Comparison of ENCODE assay signal across 8 cellular contexts in the genomic region with DNA sequence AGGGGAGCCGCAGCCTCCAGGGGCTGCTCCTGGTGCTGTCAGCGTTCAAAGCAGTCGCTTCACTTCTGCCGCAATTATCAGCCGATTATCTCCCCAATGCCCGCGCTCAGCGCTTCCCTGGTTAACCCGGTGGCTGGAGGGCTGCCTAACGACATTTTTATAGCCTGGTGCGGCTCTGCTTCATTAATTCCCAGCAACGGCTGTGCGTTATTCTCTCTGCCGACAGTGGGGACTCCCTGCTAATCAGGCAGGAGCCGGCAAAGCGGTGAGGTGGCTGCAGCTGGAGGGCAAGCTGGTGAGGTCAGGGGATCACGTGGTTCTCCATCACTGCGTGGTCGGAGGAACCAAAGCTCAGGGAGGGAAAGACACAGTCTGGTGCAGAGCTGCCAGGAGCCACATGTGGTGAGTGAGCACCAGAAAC.
A peak's percentile ranks its signal among the peaks of the same experiment; 100 is the strongest.
DNase-seq lines count a peak whose midpoint lies in the region; ATAC-seq and TF ChIP-seq lines count a peak whose summit lies in the region.

No MANE protein-coding gene starts in this region.

- H3K36me3 ChIP-seq in brain microvascular endothelial cell (replicated peaks) (no peaks in the 10 kb centered on the region), neuronal stem cell (replicated peaks in 1 of 2; ENCODE audit: control insufficient read depth in 2 of 2, insufficient read depth in 2 of 2, low read length in 2 of 2) (no peaks in the 10 kb centered on the region), right atrium auricular region (no peaks in the 10 kb centered on the region)

- H3K9ac ChIP-seq in neuronal stem cell (ENCODE audit: low read depth, low read length, poor library complexity) = no peak overlapping the region

- no peak overlapping the region for H2AK5ac ChIP-seq in neuronal stem cell (ENCODE audit: low read depth, low read length)

- H3K27me3 ChIP-seq in brain microvascular endothelial cell (replicated peaks) (no peaks in the 10 kb centered on the region), neuronal stem cell (ENCODE audit: control insufficient read depth in 3 of 3, insufficient read depth in 3 of 3, low read depth in 1 of 3, low read length in 3 of 3) (peaks cover 0 to 34% (median 2%) of the 10 kb centered on the region in 3 experiments), right atrium auricular region (no peaks in the 10 kb centered on the region)

- in situ Hi-C loops in brain microvascular endothelial cell (cut with HindIII; ENCODE audit: low pct_ligation_motif_present, low sequenced_read_pairs) = no loop called here

- no peak overlapping the region for H2BK5ac ChIP-seq in neuronal stem cell (ENCODE audit: low read length)

- no peak overlapping the region for H3K4ac ChIP-seq in neuronal stem cell (ENCODE audit: low read length)

- no peak overlapping the region for H2BK15ac ChIP-seq in neuronal stem cell (ENCODE audit: low read length)

- no peak overlapping the region for H2BK12ac ChIP-seq in neuronal stem cell (ENCODE audit: low read length)

- no peak overlapping the region for H2BK120ac ChIP-seq in neuronal stem cell (ENCODE audit: low read depth, low read length)

- peak overlapping the region; percentile 77 for H2AFZ ChIP-seq in neuronal stem cell (ENCODE audit: low read length)

- H3K4me3 ChIP-seq in brain microvascular endothelial cell (ENCODE audit: low read depth, low read length) (no peak overlapping the region), neuronal stem cell (ENCODE audit: low read length in 2 of 2) (peak overlapping the region in 1 of 2 donors; percentile 69), right atrium auricular region (no peak overlapping the region)

- H3K4me1 ChIP-seq in neuronal stem cell (ENCODE audit: control insufficient read depth in 2 of 2, insufficient read depth in 1 of 2, low read depth in 1 of 2, low read length in 2 of 2) (peaks cover 6% of the 10 kb centered on the region in 2 donors), right atrium auricular region (peaks cover 0 to 4% of the 10 kb centered on the region in 2 donors)

- peak; percentile 74 for ATAC-seq in GM21367 (IDR thresholded peaks at IDR 0.05; ENCODE audit: unreplicated experiment)

- H4K91ac ChIP-seq in neuronal stem cell (ENCODE audit: low read depth, low read length, poor library complexity) = no peak overlapping the region

- no peak overlapping the region for H3K23ac ChIP-seq in neuronal stem cell (ENCODE audit: low read depth, low read length, poor library complexity)

- H3K9me3 ChIP-seq in neuronal stem cell (replicated peaks in 1 of 2; ENCODE audit: control insufficient read depth in 2 of 2, insufficient read depth in 1 of 2, low read depth in 1 of 2, low read length in 2 of 2) (no peaks in the 10 kb centered on the region), right atrium auricular region (no peaks in the 10 kb centered on the region)

- no peak overlapping the region for H4K8ac ChIP-seq in neuronal stem cell (ENCODE audit: low read depth, low read length)

- DNase-seq in NAMALWA (ENCODE audit: low spot score) (peak; percentile 59), brain microvascular endothelial cell (peak; percentile 1), neuronal stem cell (ENCODE audit: low spot score) (peak; percentile 57), NOMO-1 treated with dmso at 0.1 percent for 144 hours (lab: John Stamatoyannopoulos, UW; ENCODE audit: unreplicated experiment) (no peak), right atrium auricular region (ENCODE audit: low spot score) (no peak)
- no peak for DNase-seq in activated CD4-positive, CD25-positive, alpha-beta regulatory T cell (lab: John Stamatoyannopoulos, UW)
- DNase-seq in stimulated activated CD4-positive, alpha-beta T cell treated with anti-CD3 and anti-CD28 coated beads, Interleukin-12 subunit alpha, Interleukin-12 subunit beta, amount 100 ng/mL, for 4 hours = no peak

- TF ChIP-seq CTCF in brain microvascular endothelial cell (IDR thresholded peaks at IDR 0.05; ENCODE audit: low read depth, low read length, missing control alignments) = no peak
- no peak for TF ChIP-seq CTCF in right atrium auricular region (IDR thresholded peaks at IDR 0.05)

- H3K27ac ChIP-seq in brain microvascular endothelial cell (no peak overlapping the region), neuronal stem cell (replicated peaks; ENCODE audit: low read length) (peak overlapping the region; percentile 65), right atrium auricular region (no peak overlapping the region)

- no peak overlapping the region for H3K18ac ChIP-seq in neuronal stem cell (ENCODE audit: low read length)

- no peaks in the 10 kb centered on the region for H3K79me1 ChIP-seq in neuronal stem cell (ENCODE audit: low read depth, low read length)

- peak overlapping the region; percentile 49 for H3K4me2 ChIP-seq in neuronal stem cell (ENCODE audit: insufficient read depth, low read length, poor library complexity, severe bottlenecking)

- no peak overlapping the region for H3K14ac ChIP-seq in neuronal stem cell (ENCODE audit: low read length)

- WGBS in neuronal stem cell (ENCODE audit: extremely low coverage in 2 of 2, insufficient read length in 2 of 2, insufficient replicate concordance in 1 of 2), 2 donors = no CpG with 5 or more reads among the region's 19 CpGs

Comparison
In these comparisons a context has a peak if more than half of its experiments do, and no peak if none do; other contexts are left out.
1. DNase-seq: peak in NAMALWA (single experiment), brain microvascular endothelial cell (single experiment) and neuronal stem cell (single experiment); none in activated CD4-positive, CD25-positive, alpha-beta regulatory T cell (0 of 4), NOMO-1 treated with dmso at 0.1 percent for 144 hours (single experiment), stimulated activated CD4-positive, alpha-beta T cell treated with anti-CD3 and anti-CD28 coated beads, Interleukin-12 subunit alpha, Interleukin-12 subunit beta, amount 100 ng/mL, for 4 hours (single experiment) and right atrium auricular region (single experiment).